In genomic region chr17:16989953-16990860, GRCh38 we compare ENCODE assay signal across 10 cellular contexts. TPM values are rescaled to one million over a fixed set of nuclear protein-coding genes. Genes with fewer than 3 reads are reported as not detected.
DNase-seq lines count a peak whose midpoint lies in the region; ATAC-seq and TF ChIP-seq lines count a peak whose summit lies in the region.
"Had no signal": no experiment of that assay in that cellular context is flagged by ENCODE, and none has a peak within 500 bp of the region (broad histone marks: within the 10 kb centered on the region; RNA-seq: fewer than 3 reads in every experiment).

No MANE protein-coding gene starts in this region.

- no peaks in the 10 kb centered on the region for H4K20me1 ChIP-seq in SU-DHL-6 (ENCODE audit: low read depth, low read length)

- H3K27me3 Mint-ChIP-seq in CD14-positive monocyte (ENCODE audit: low read depth in 3 of 3) = peaks cover 0 to 6% (median 1%) of the 10 kb centered on the region in 3 donors

- TF ChIP-seq CTCF in CD14-positive monocyte (IDR thresholded peaks at IDR 0.05) = no peak
- no peak for TF ChIP-seq CTCF in SU-DHL-6 (IDR thresholded peaks at IDR 0.05; ENCODE audit: insufficient read depth, low read length, poor library complexity, severe bottlenecking)
- no peak for TF ChIP-seq CTCF in ascending aorta (IDR thresholded peaks at IDR 0.05)

- H2AFZ ChIP-seq in SU-DHL-6 (ENCODE audit: low read depth, low read length, severe bottlenecking) = no peak overlapping the region

- H3K4me2 ChIP-seq in SU-DHL-6 (ENCODE audit: low read depth, low read length, poor library complexity, severe bottlenecking) = peak overlapping the region; percentile 76

- H3K4me3 ChIP-seq in SU-DHL-6 (ENCODE audit: insufficient read depth, low read length, poor library complexity, severe bottlenecking) (peak overlapping the region; percentile 46), ascending aorta (no peak overlapping the region)

- H3K9ac ChIP-seq in SU-DHL-6 (ENCODE audit: low read length) = peak overlapping the region; percentile 56

- H3K36me3 ChIP-seq in SU-DHL-6 (ENCODE audit: low read length) = no peaks in the 10 kb centered on the region
- H3K36me3 ChIP-seq in ascending aorta = no peaks in the 10 kb centered on the region

- H3K4me3 Mint-ChIP-seq in CD14-positive monocyte = no peak overlapping the region

- H3K9me3 Mint-ChIP-seq in CD14-positive monocyte = no peaks in the 10 kb centered on the region

- H3K79me2 ChIP-seq in SU-DHL-6 (ENCODE audit: insufficient read depth, low read length) = no peaks in the 10 kb centered on the region

- H3K9me2 ChIP-seq in SU-DHL-6 (replicated peaks; ENCODE audit: insufficient read depth, low read length) = no peaks in the 10 kb centered on the region

- no peaks in the 10 kb centered on the region for H3K4me1 ChIP-seq in ascending aorta

- H3K27me3 ChIP-seq in SU-DHL-6 (ENCODE audit: low read length) (no peaks in the 10 kb centered on the region), ascending aorta (no peaks in the 10 kb centered on the region)

- H3K27ac ChIP-seq in SU-DHL-6 (ENCODE audit: low read depth, low read length) = peak overlapping the region; percentile 93
- H3K27ac ChIP-seq in ascending aorta = no peak overlapping the region

- H3K36me3 Mint-ChIP-seq in CD14-positive monocyte = peaks cover 0 to 1% of the 10 kb centered on the region in 2 donors

- H3K9me3 ChIP-seq in SU-DHL-6 (ENCODE audit: insufficient read depth, low read length) (no peaks in the 10 kb centered on the region), ascending aorta (no peaks in the 10 kb centered on the region)

- peaks cover 40% of the 10 kb centered on the region for H3K4me1 Mint-ChIP-seq in CD14-positive monocyte

- H3K27ac Mint-ChIP-seq in CD14-positive monocyte = peak overlapping the region in 5 of 7 donors; percentile 38 to 97 (median 95)

- ATAC-seq in HG03439 (IDR thresholded peaks at IDR 0.05; ENCODE audit: unreplicated experiment) (no peak), GM21447 (IDR thresholded peaks at IDR 0.05; ENCODE audit: unreplicated experiment) (no peak)

- peaks cover 32% of the 10 kb centered on the region for H3F3A ChIP-seq in SU-DHL-6 (ENCODE audit: insufficient read depth)

- DNase-seq in CD14-positive monocyte (ENCODE audit: low spot score) = no peak
- peak; percentile 79 for DNase-seq in hepatic stellate cell (ENCODE audit: low spot score)
- no peak for DNase-seq in ascending aorta (ENCODE audit: low spot score in 2 of 2)
- DNase-seq in activated effector memory CD4-positive, alpha-beta T cell treated with anti-CD3 and anti-CD28 coated beads, Interleukin-2, amount 50 U/mL, for 16 hours = no peak
- DNase-seq: activated CD4-positive, alpha-beta T cell treated with anti-CD3 and anti-CD28 coated beads, Interleukin-2, amount 50 U/mL, for 4 hours; Calu3 had no signal

- TF ChIP-seq POLR2A in GM15510 (IDR thresholded peaks at IDR 0.05; ENCODE audit: borderline replicate concordance, extremely low read depth, insufficient read length) = peak; percentile 27

- intact Hi-C loops in CD14-positive monocyte (cut with micrococcal nuclease) (loop anchor here in 1 of 2 donors (5.0 kb wide), 1 partner anchor 453 kb away; no protein-coding TSS in a partner anchor), ascending aorta (cut with DNase I) (loop anchor here (2.0 kb wide), 1 partner anchor 453 kb away; no protein-coding TSS in a partner anchor)

RNA-seq across cellular contexts. Expression of gene TNFRSF13B, which starts 18.3 kb away (rescaled TPM):
- under 1 TPM in 1 of 2 donors, not detected in 1; 0.47 TPM for polyA plus RNA-seq in CD14-positive monocyte
- not detected for total RNA-seq in ascending aorta
- total RNA-seq: Calu3 had no signal

RNA-seq across cellular contexts. Expression of gene MPRIP, which starts 52.0 kb away (rescaled TPM):
- polyA plus RNA-seq in CD14-positive monocyte = 1 to 10 TPM; 2.0 to 2.5 TPM
- 246 TPM for total RNA-seq in ascending aorta
